ENCODE assay signal across 8 cellular contexts in genomic region chr2:42810971-42811865, GRCh38. TPM values are rescaled to one million over a fixed set of nuclear protein-coding genes. Genes with fewer than 3 reads are reported as not detected.
DNase-seq lines count a peak whose midpoint lies in the region; ATAC-seq, FAIRE-seq and TF ChIP-seq lines count a peak whose summit lies in the region.

No MANE protein-coding gene starts in this region.

- no peaks in the 10 kb centered on the region for H3K27me3 Mint-ChIP-seq in activated naive CD8-positive, alpha-beta T cell

- CTCF ChIA-PET in A549 (lab: Yijun Ruan, JAX): interaction anchor here (0.7 to 5.7 kb wide), 9 partner anchors 8 to 775 kb away, joined by 3 to 56 read pairs (median 4); no protein-coding TSS in a partner anchor

- H3K27ac Mint-ChIP-seq in activated naive CD8-positive, alpha-beta T cell: peak overlapping the region; percentile 99

- H3K4me2 ChIP-seq in A549: peak overlapping the region; percentile 78
- peak overlapping the region; percentile 83 for H3K4me2 ChIP-seq in OCI-LY1 (ENCODE audit: low read length)
- H3K4me2 ChIP-seq in osteoblast (ENCODE audit: insufficient read depth, low read length): peak overlapping the region; percentile 73

- H3K79me2 ChIP-seq in OCI-LY1 (ENCODE audit: insufficient read depth, low read length): no peaks in the 10 kb centered on the region
- no peaks in the 10 kb centered on the region for H3K79me2 ChIP-seq in osteoblast (ENCODE audit: insufficient read depth, low read length)

- no peak; the same call in 1 of the 2 replicates for TF ChIP-seq POLR2A in A549 (IDR thresholded peaks at IDR 0.05; ENCODE audit: low read length)

- H2AFZ ChIP-seq in OCI-LY1 (ENCODE audit: low read length): peak overlapping the region; percentile 3
- peak overlapping the region; percentile 94 for H2AFZ ChIP-seq in osteoblast (ENCODE audit: low read length)

- H3K9me3 Mint-ChIP-seq in activated naive CD8-positive, alpha-beta T cell (ENCODE audit: low read depth): no peaks in the 10 kb centered on the region

- in situ Hi-C loops in GM13977 (cut with MboI; ENCODE audit: low pct_unique_long_range_greater_than_20kb, low sequenced_read_pairs, unreplicated experiment): no loop called here

- H3K4me1 Mint-ChIP-seq in activated naive CD8-positive, alpha-beta T cell (ENCODE audit: low read depth): peaks cover 24% of the 10 kb centered on the region

- H3K36me3 Mint-ChIP-seq in activated naive CD8-positive, alpha-beta T cell: no peaks in the 10 kb centered on the region

- no peaks in the 10 kb centered on the region for H3K9me2 ChIP-seq in OCI-LY1 (ENCODE audit: low read depth, low read length)

- no peak for TF ChIP-seq RAD21 in A549 (conservative IDR thresholded peaks at IDR 0.05 in 1 of 2, IDR thresholded peaks at IDR 0.05 in 1 of 2)

- DNase-seq in A549 (ENCODE audit: low read depth in 1 of 2, low spot score in 1 of 2) (peak in 1 of 2 experiments; percentile 32), GM13977 (ENCODE audit: low spot score) (peak; percentile 62), Right ventricle myocardium inferior (ENCODE audit: missing footprints) (peak; percentile 73), osteoblast (ENCODE audit: insufficient read length, low spot score, missing footprints) (peak; percentile 89)

- H3F3A ChIP-seq in OCI-LY1 (ENCODE audit: insufficient read depth, low read length): no peaks in the 10 kb centered on the region

- H3K9me3 ChIP-seq in A549: no peaks in the 10 kb centered on the region
- peaks cover 6% of the 10 kb centered on the region; the same call in 1 of the 2 replicates for H3K9me3 ChIP-seq in OCI-LY1 (ENCODE audit: low read length)
- H3K9me3 ChIP-seq in osteoblast (ENCODE audit: low read depth, low read length): no peaks in the 10 kb centered on the region

- H4K20me1 ChIP-seq in OCI-LY1 (ENCODE audit: insufficient read depth, low read length) (no peaks in the 10 kb centered on the region), osteoblast (ENCODE audit: insufficient read depth, low read length) (no peaks in the 10 kb centered on the region)

- no peaks in the 10 kb centered on the region for H3K27me3 ChIP-seq in OCI-LY1 (ENCODE audit: insufficient read depth, low read length)
- H3K27me3 ChIP-seq in osteoblast (ENCODE audit: insufficient read depth, low read length): no peaks in the 10 kb centered on the region

- TF ChIP-seq CTCF in A549 (IDR thresholded peaks at IDR 0.05) (no peak), GM13977 (IDR thresholded peaks at IDR 0.05; ENCODE audit: extremely low read depth, insufficient read depth, missing control alignments) (no peak), OCI-LY1 (IDR thresholded peaks at IDR 0.05; ENCODE audit: low read length) (no peak; the same call in 1 of the 2 replicates), osteoblast (IDR thresholded peaks at IDR 0.05; ENCODE audit: extremely low read depth, low read depth, low read length) (no peak)

- H3K4me3 Mint-ChIP-seq in activated naive CD8-positive, alpha-beta T cell: peak overlapping the region; percentile 96

- WGBS in A549 (ENCODE audit: missing lambda C conversion rate): 61% methylated on average over 44 of the region's 51 CpGs
- WGBS in urinary bladder: 2% methylated on average over 51 of the region's 51 CpGs

- H3K27ac ChIP-seq in A549 (peak overlapping the region; percentile 88 to 92), OCI-LY1 (ENCODE audit: low read depth, low read length, poor library complexity, severe bottlenecking) (peak overlapping the region; percentile 82), osteoblast (ENCODE audit: low read depth, low read length) (peak overlapping the region; percentile 64), urinary bladder (ENCODE audit: low read depth) (peak overlapping the region; percentile 98)

- no peak for FAIRE-seq in A549 (lab: Jason Lieb, UNC)

- POLR2A ChIA-PET in A549 (lab: Yijun Ruan, JAX): interaction anchor here (0.6 to 2.7 kb wide), 18 partner anchors 8 to 847 kb away, joined by 3 to 24 read pairs (median 4); partner anchors contain the start of genes THADA and ZFP36L2

- H3K4me3 ChIP-seq in A549: peak overlapping the region; percentile 45
- H3K4me3 ChIP-seq in OCI-LY1 (ENCODE audit: low read depth, low read length, poor library complexity, severe bottlenecking): peak overlapping the region; percentile 64
- H3K4me3 ChIP-seq in osteoblast (ENCODE audit: insufficient read depth, low read length): peak overlapping the region; percentile 68
- peak overlapping the region; percentile 53 for H3K4me3 ChIP-seq in urinary bladder (ENCODE audit: low read depth, low read length)

- intact Hi-C loops in Right ventricle myocardium inferior (cut with DNase I): loop anchor here (5.0 kb wide), 1 partner anchor 786 kb away; the partner anchor contains the start of gene THADA

- TF ChIP-seq EP300 in A549 (IDR thresholded peaks at IDR 0.05): no peak

- peak in 1 of 2 experiments; percentile 28; a peak in 1 of 6 replicates for ATAC-seq in A549
- peak; percentile 1 for ATAC-seq in HG02970 (IDR thresholded peaks at IDR 0.05; ENCODE audit: low FRiP score, unreplicated experiment)
- ATAC-seq in Right ventricle myocardium inferior: peak; percentile 7

- H3K36me3 ChIP-seq in OCI-LY1 (ENCODE audit: insufficient read depth, low read length) (no peaks in the 10 kb centered on the region; the same call in 1 of the 2 replicates), osteoblast (ENCODE audit: insufficient read depth, low read length) (no peaks in the 10 kb centered on the region), urinary bladder (ENCODE audit: insufficient read depth) (no peaks in the 10 kb centered on the region)

- H3K4me1 ChIP-seq in A549: peaks cover 10% of the 10 kb centered on the region
- peaks cover 24% of the 10 kb centered on the region for H3K4me1 ChIP-seq in OCI-LY1 (ENCODE audit: insufficient read depth, low read length, severe bottlenecking)
- H3K4me1 ChIP-seq in osteoblast (ENCODE audit: insufficient read depth, low read length): peaks cover 10% of the 10 kb centered on the region
- no peaks in the 10 kb centered on the region for H3K4me1 ChIP-seq in urinary bladder (ENCODE audit: insufficient read depth)

- peak overlapping the region; percentile 75 for H3K9ac ChIP-seq in OCI-LY1 (ENCODE audit: low read length)

TF ChIP-seq in A549, 52 proteins besides CTCF, POLR2A, EP300 and RAD21:
- TF ChIP-seq USF2 (IDR thresholded peaks at IDR 0.05): 0 out of 2 replicates have a peak, but pooled peaks have one; percentile 16
- TF ChIP-seq KDM5A (IDR thresholded peaks at IDR 0.05): no peak

RNA-seq across cellular contexts. Expression of gene HAAO, which starts 18.8 kb away (rescaled TPM):
- polyA plus RNA-seq in A549 (2011; rRNA removed) (not detected in 2 replicates), A549 (2017; fragmentation: RNase III; extraction: RNeasy Plus Mini Kit Qiagen cat#74134 plus additional on column Dnase treatment) (not detected in 3 replicates), urinary bladder (31.5 TPM)
- polyA plus RNA-seq in A549 (2012; cell fraction: cytosol; rRNA removed): 0.03 TPM in 1 of 2 replicates, not detected in the other
- polyA plus RNA-seq in A549 (2012; cell fraction: nucleus; rRNA removed): 0.12 TPM in 1 of 2 replicates, not detected in the other
- polyA minus RNA-seq in A549 (2011; rRNA and poly(A)+ RNA removed): 0.29 TPM in 1 of 2 replicates, not detected in the other
- total RNA-seq in Right ventricle myocardium inferior (1.9 TPM), osteoblast (0.72 and 1.8 TPM in 2 replicates), urinary bladder (10.6 TPM)

RNA-seq across cellular contexts. Expression of gene OXER1, which starts 47.3 kb away (rescaled TPM):
- polyA plus RNA-seq in A549 (2011; rRNA removed) (not detected in 2 replicates), A549 (2017; fragmentation: RNase III; extraction: RNeasy Plus Mini Kit Qiagen cat#74134 plus additional on column Dnase treatment) (not detected in 3 replicates), urinary bladder (5.6 TPM)
- polyA plus RNA-seq in A549 (2012; cell fraction: cytosol; rRNA removed): not detected in 2 replicates
- polyA plus RNA-seq in A549 (2012; cell fraction: nucleus; rRNA removed): 0.02 and 0.11 TPM in 2 replicates
- not detected in 2 replicates for polyA minus RNA-seq in A549 (2011; rRNA and poly(A)+ RNA removed)
- total RNA-seq in Right ventricle myocardium inferior (0.43 TPM), osteoblast (0.29 TPM in 1 of 2 replicates, not detected in the other), urinary bladder (1.5 TPM)
